ENCODE assay signal across 8 cellular contexts in genomic region chr17:7015587-7016020, GRCh38. TPM values are rescaled to one million over a fixed set of nuclear protein-coding genes. Genes with fewer than 3 reads are reported as not detected.
DNase-seq lines count a peak whose midpoint lies in the region; ATAC-seq, FAIRE-seq and TF ChIP-seq lines count a peak whose summit lies in the region.

No MANE protein-coding gene starts in this region.

- H3K9me3 Mint-ChIP-seq in astrocyte (ENCODE audit: unreplicated experiment): no peaks in the 10 kb centered on the region

- H3K27me3 ChIP-seq in cardiac muscle cell (no peaks in the 10 kb centered on the region), astrocyte (ENCODE audit: insufficient read depth, low read length) (no peaks in the 10 kb centered on the region), lower lobe of right lung (ENCODE audit: low read depth) (no peaks in the 10 kb centered on the region), upper lobe of right lung (no peaks in the 10 kb centered on the region)

- TF ChIP-seq CTCF in cardiac muscle cell (IDR thresholded peaks at IDR 0.05; ENCODE audit: low read depth, low read length) (no peak), astrocyte (IDR thresholded peaks at IDR 0.05; ENCODE audit: insufficient read depth, low read depth, low read length) (no peak), lower lobe of right lung (IDR thresholded peaks at IDR 0.05) (no peak), upper lobe of right lung (IDR thresholded peaks at IDR 0.05) (no peak)

- H3K4me1 Mint-ChIP-seq in astrocyte (ENCODE audit: low read depth, unreplicated experiment): peaks cover 29% of the 10 kb centered on the region

- no peaks in the 10 kb centered on the region for H3K9me3 ChIP-seq in cardiac muscle cell (ENCODE audit: low read depth)
- no peaks in the 10 kb centered on the region for H3K9me3 ChIP-seq in astrocyte (ENCODE audit: insufficient read depth, low read depth, low read length)
- H3K9me3 ChIP-seq in lower lobe of right lung: no peaks in the 10 kb centered on the region
- H3K9me3 ChIP-seq in upper lobe of right lung: no peaks in the 10 kb centered on the region

- peaks cover 2% of the 10 kb centered on the region for H3K27me3 Mint-ChIP-seq in astrocyte (ENCODE audit: low read depth, unreplicated experiment)

- H3K36me3 ChIP-seq in cardiac muscle cell (no peaks in the 10 kb centered on the region), astrocyte (ENCODE audit: insufficient read depth, low read length) (no peaks in the 10 kb centered on the region), lower lobe of right lung (peaks cover 15% of the 10 kb centered on the region), upper lobe of right lung (peaks cover 10% of the 10 kb centered on the region)

- DNase-seq in cardiac muscle cell (ENCODE audit: low read depth in 1 of 2, low spot score in 1 of 2) (no peak), Right ventricle myocardium inferior (ENCODE audit: missing footprints) (no peak), astrocyte (ENCODE audit: low read depth) (no peak), lower lobe of right lung (no peak), upper lobe of right lung (no peak), NCI-H345 treated with DMSO at 0.1 percent for 48 hours (lab: John Stamatoyannopoulos, UW; ENCODE audit: unreplicated experiment) (no peak)

- peak overlapping the region; percentile 72 for H2AFZ ChIP-seq in astrocyte (ENCODE audit: low read depth, low read length)

- intact Hi-C loops in Right ventricle myocardium inferior (cut with DNase I): no loop called here
- intact Hi-C loops in lower lobe of right lung (cut with DNase I): no loop called here
- intact Hi-C loops in upper lobe of right lung (cut with DNase I): no loop called here

- H3K36me3 Mint-ChIP-seq in astrocyte (ENCODE audit: low read depth, unreplicated experiment): peaks cover 4% of the 10 kb centered on the region

- peak overlapping the region; percentile 89 for H3K4me2 ChIP-seq in astrocyte (ENCODE audit: low read length)

- peak overlapping the region; percentile 89 for H3K4me3 Mint-ChIP-seq in astrocyte (ENCODE audit: unreplicated experiment)

- H3K4me3 ChIP-seq in cardiac muscle cell: peak overlapping the region; percentile 82
- peak overlapping the region; percentile 70 for H3K4me3 ChIP-seq in astrocyte (ENCODE audit: insufficient read depth, low read depth, low read length)
- peak overlapping the region; percentile 72 for H3K4me3 ChIP-seq in lower lobe of right lung
- H3K4me3 ChIP-seq in upper lobe of right lung: peak overlapping the region; percentile 94

- no peak for FAIRE-seq in astrocyte (lab: Jason Lieb, UNC)

- H4K20me1 ChIP-seq in astrocyte (ENCODE audit: insufficient read depth, low read length): peaks cover 6% of the 10 kb centered on the region

- ATAC-seq in Right ventricle myocardium inferior (no peak), lower lobe of right lung (no peak), upper lobe of right lung (no peak), GM18498 (IDR thresholded peaks at IDR 0.05; ENCODE audit: unreplicated experiment) (no peak), HG03457 (IDR thresholded peaks at IDR 0.05; ENCODE audit: unreplicated experiment) (no peak)

- H3K4me1 ChIP-seq in cardiac muscle cell (ENCODE audit: low read depth) (peaks cover 19% of the 10 kb centered on the region), astrocyte (ENCODE audit: insufficient read depth, low read length) (peaks cover 38% of the 10 kb centered on the region), lower lobe of right lung (peaks cover 61% of the 10 kb centered on the region), upper lobe of right lung (peaks cover 45% of the 10 kb centered on the region)

- peaks cover 34% of the 10 kb centered on the region for H3K79me2 ChIP-seq in astrocyte (ENCODE audit: insufficient read depth, low read length)

- H3K27ac ChIP-seq in cardiac muscle cell (no peak overlapping the region), astrocyte (ENCODE audit: low read depth, low read length) (peak overlapping the region; percentile 99), lower lobe of right lung (peak overlapping the region; percentile 97), upper lobe of right lung (peak overlapping the region; percentile 100)

- H3K9ac ChIP-seq in astrocyte (ENCODE audit: low read length): peak overlapping the region; percentile 94

- H3K27ac Mint-ChIP-seq in astrocyte (ENCODE audit: unreplicated experiment): peak overlapping the region; percentile 96

RNA-seq across cellular contexts. Expression of gene RNASEK, which starts 3.2 kb away (rescaled TPM):
- 241 and 275 TPM in 2 replicates for total RNA-seq in cardiac muscle cell
- 594 and 672 TPM in 2 replicates for polyA plus RNA-seq in cardiac muscle cell
- 177 TPM for total RNA-seq in Right ventricle myocardium inferior
- 245 and 259 TPM in 2 replicates for total RNA-seq in astrocyte
- 300 TPM for total RNA-seq in lower lobe of right lung
- total RNA-seq in upper lobe of right lung: 284 TPM

RNA-seq across cellular contexts. Expression of gene BCL6B, which starts 7.2 kb away (rescaled TPM):
- total RNA-seq in cardiac muscle cell: 0.11 and 1.7 TPM in 2 replicates
- polyA plus RNA-seq in cardiac muscle cell: not detected in 2 replicates
- 14.0 TPM for total RNA-seq in Right ventricle myocardium inferior
- not detected in 2 replicates for total RNA-seq in astrocyte
- 13.4 TPM for total RNA-seq in lower lobe of right lung
- 42.6 TPM for total RNA-seq in upper lobe of right lung

RNA-seq across cellular contexts. Expression of gene ALOX12, which starts 19.8 kb away (rescaled TPM):
- total RNA-seq in cardiac muscle cell: 0.85 and 1.7 TPM in 2 replicates
- 2.5 and 5.0 TPM in 2 replicates for polyA plus RNA-seq in cardiac muscle cell
- 0.11 TPM for total RNA-seq in Right ventricle myocardium inferior
- not detected in 2 replicates for total RNA-seq in astrocyte
- 0.86 TPM for total RNA-seq in lower lobe of right lung
- 0.17 TPM for total RNA-seq in upper lobe of right lung

RNA-seq across cellular contexts. Expression of gene SLC16A13, which starts 20.2 kb away (rescaled TPM):
- total RNA-seq in cardiac muscle cell: 3.7 and 4.0 TPM in 2 replicates
- polyA plus RNA-seq in cardiac muscle cell: 5.8 and 7.2 TPM in 2 replicates
- total RNA-seq in Right ventricle myocardium inferior: 1.8 TPM
- total RNA-seq in astrocyte: 6.6 and 6.7 TPM in 2 replicates
- 9.9 TPM for total RNA-seq in lower lobe of right lung
- total RNA-seq in upper lobe of right lung: 10.1 TPM

RNA-seq across cellular contexts. Expression of gene SLC16A11, which starts 28.3 kb away (rescaled TPM):
- total RNA-seq in cardiac muscle cell (0.39 and 1.1 TPM in 2 replicates), Right ventricle myocardium inferior (0.78 TPM), astrocyte (not detected in 2 replicates), lower lobe of right lung (7.7 TPM), upper lobe of right lung (6.8 TPM)
- polyA plus RNA-seq in cardiac muscle cell: 3.8 and 6.4 TPM in 2 replicates
